ENCODE assay signal across 1 cellular context in the genomic region with DNA sequence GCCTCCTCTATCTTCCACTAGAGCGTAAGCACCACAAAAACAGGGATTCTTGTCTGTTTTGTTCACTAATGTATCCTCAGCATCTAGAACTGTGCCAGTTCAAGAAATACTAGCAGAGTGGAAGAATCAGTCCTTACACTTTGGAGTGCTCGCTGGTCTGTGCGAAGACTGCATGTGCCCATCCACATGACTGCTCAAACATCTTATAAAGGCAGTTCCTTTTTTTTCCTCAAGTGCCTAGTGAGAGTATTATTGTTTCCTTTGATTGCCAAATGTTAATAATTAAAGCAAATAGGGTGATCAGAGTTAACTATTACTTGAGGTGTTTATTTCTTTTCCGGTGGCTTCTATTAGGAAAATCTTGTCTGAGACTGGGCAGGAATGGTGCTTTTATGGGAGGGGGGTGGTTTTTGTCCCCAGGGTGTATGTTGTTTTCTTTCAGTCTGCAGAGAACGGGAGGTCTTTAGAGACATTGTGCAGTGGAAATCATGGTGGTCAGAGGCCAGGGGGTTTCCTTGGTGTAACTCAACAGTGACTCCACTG.
TF ChIP-seq lines count a peak whose summit lies in the region.

No MANE protein-coding gene starts in this region.

TF ChIP-seq in IMR-90, 13 proteins besides CTCF, POLR2A, EP300 and RAD21 (continued from another document):
- TF ChIP-seq, protein P1, sequence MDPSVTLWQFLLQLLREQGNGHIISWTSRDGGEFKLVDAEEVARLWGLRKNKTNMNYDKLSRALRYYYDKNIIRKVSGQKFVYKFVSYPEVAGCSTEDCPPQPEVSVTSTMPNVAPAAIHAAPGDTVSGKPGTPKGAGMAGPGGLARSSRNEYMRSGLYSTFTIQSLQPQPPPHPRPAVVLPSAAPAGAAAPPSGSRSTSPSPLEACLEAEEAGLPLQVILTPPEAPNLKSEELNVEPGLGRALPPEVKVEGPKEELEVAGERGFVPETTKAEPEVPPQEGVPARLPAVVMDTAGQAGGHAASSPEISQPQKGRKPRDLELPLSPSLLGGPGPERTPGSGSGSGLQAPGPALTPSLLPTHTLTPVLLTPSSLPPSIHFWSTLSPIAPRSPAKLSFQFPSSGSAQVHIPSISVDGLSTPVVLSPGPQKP (IDR thresholded peaks at IDR 0.05; ENCODE audit: borderline replicate concordance, low read depth, low read length), result no peak
- TF ChIP-seq NFE2L2 (IDR thresholded peaks at IDR 0.05; ENCODE audit: low read depth, low read length) (no peak), MAZ (IDR thresholded peaks at IDR 0.05; ENCODE audit: borderline replicate concordance, low read depth, low read length) (no peak), CHD1 (IDR thresholded peaks at IDR 0.05; ENCODE audit: low read depth, low read length) (no peak)
TF ChIP-seq in IMR-90: peak in this region for 0.
